In the genomic region with DNA sequence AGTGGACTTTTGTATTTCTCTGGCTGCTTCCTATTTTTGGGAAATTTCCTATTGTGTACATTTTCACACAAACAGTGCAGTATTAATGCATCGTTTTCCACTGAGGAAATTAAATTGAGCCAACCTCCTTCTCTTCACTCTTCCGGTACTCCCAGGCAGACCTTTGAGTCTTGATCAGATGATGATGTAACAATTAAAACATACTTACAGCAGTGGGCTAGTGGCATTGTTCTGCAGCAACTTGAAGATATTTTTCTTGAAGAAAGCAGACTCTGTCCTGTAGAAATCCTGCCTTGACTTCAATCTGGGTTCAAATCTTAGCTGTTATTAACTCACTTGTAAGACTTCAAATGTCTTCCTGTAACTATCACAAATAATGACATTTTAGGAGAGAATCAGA, we compare ENCODE assay signal across 29 cellular contexts. TPM values are rescaled to one million over a fixed set of nuclear protein-coding genes. Genes with fewer than 3 reads are reported as not detected.
"Had no signal": no experiment of that assay in that cellular context is flagged by ENCODE, and none has a peak within 500 bp of the region (broad histone marks: within the 10 kb centered on the region; RNA-seq: fewer than 3 reads in every experiment).

No MANE protein-coding gene starts in this region.

- H3K27me3 ChIP-seq: body of pancreas, esophagus squamous epithelium, heart right ventricle, left lung, ovary, sigmoid colon, uterus had no signal

- DNase-seq: activated CD4-positive, alpha-beta T cell treated with anti-CD3 and anti-CD28 coated beads for 36 hours; activated CD4-positive, CD25-positive, alpha-beta regulatory T cell; activated CD8-positive, alpha-beta memory T cell treated with anti-CD3 and anti-CD28 coated beads, Interleukin-2, amount 10 ng/mL, durations not matched to agents 7 days and 5 days; activated CD8-positive, alpha-beta T cell treated with anti-CD3 and anti-CD28 coated beads, Interleukin-2, amount 10 ng/mL, durations not matched to agents 7 days and 5 days; activated naive CD4-positive, alpha-beta T cell; activated T-cell treated with anti-CD3 and anti-CD28 coated beads, Interleukin-2, amount 50 U/mL, for 48 hours; anterior cingulate cortex; caudate nucleus; esophagus squamous epithelium; foreskin melanocyte; heart right ventricle; left lung; mesenchymal stem cell; mucosa of descending colon; psoas muscle; sigmoid colon; small intestine; stimulated activated CD4-positive, alpha-beta T cell treated with anti-CD3 and anti-CD28 coated beads, Interleukin-4, amount 100 ng/mL, for 24 hours; stimulated activated naive CD8-positive, alpha-beta T cell treated with anti-CD3 and anti-CD28 coated beads, Interleukin-15, amount 100 ng/mL, for 72 hours; substantia nigra; uterus had no signal

- H3K27me3 Mint-ChIP-seq: activated CD4-positive, alpha-beta T cell treated with anti-CD3 and anti-CD28 coated beads for 36 hours; activated CD8-positive, alpha-beta memory T cell treated with anti-CD3 and anti-CD28 coated beads, Interleukin-2, amount 10 ng/mL, durations not matched to agents 7 days and 5 days; activated naive CD8-positive, alpha-beta T cell; stimulated activated naive CD8-positive, alpha-beta T cell treated with anti-CD3 and anti-CD28 coated beads, Interleukin-15, amount 100 ng/mL, for 72 hours; type B pancreatic cell had no signal

- H3K4me1 ChIP-seq: esophagus squamous epithelium, left lung, psoas muscle, uterus had no signal

- H3K9me3 Mint-ChIP-seq: stimulated activated effector memory CD8-positive, alpha-beta T cell treated with anti-CD3 and anti-CD28 coated beads, Interleukin-12 subunit alpha, Interleukin-12 subunit beta, amount 100 ng/mL, for 72 hours; stimulated activated naive CD8-positive, alpha-beta T cell treated with anti-CD3 and anti-CD28 coated beads, Interleukin-15, amount 100 ng/mL, for 72 hours; T-helper 2 cell treated with Interferon-gamma antibody and Interleukin-4, amounts not matched to agents 5 μg/mL and 100 μg/mL, for 36 hours; type B pancreatic cell had no signal

- H3K27ac ChIP-seq: body of pancreas, epithelial cell of prostate, esophagus squamous epithelium, heart right ventricle, left lung, lower lobe of right lung, ovary, psoas muscle, sigmoid colon, uterus had no signal

- H3K36me3 ChIP-seq: ovary, uterus had no signal

- H3K9me3 ChIP-seq: body of pancreas, esophagus squamous epithelium, heart right ventricle, left lung, lower lobe of right lung, mucosa of descending colon, ovary, psoas muscle, sigmoid colon, uterus had no signal

- H3K4me3 Mint-ChIP-seq: activated CD4-positive, alpha-beta T cell treated with anti-CD3 and anti-CD28 coated beads for 36 hours; activated CD8-positive, alpha-beta memory T cell treated with anti-CD3 and anti-CD28 coated beads, Interleukin-2, amount 10 ng/mL, durations not matched to agents 7 days and 5 days; activated CD8-positive, alpha-beta T cell treated with anti-CD3 and anti-CD28 coated beads, Interleukin-2, amount 10 ng/mL, durations not matched to agents 7 days and 5 days; activated naive CD8-positive, alpha-beta T cell; stimulated activated effector memory CD8-positive, alpha-beta T cell treated with anti-CD3 and anti-CD28 coated beads, Interleukin-12 subunit alpha, Interleukin-12 subunit beta, amount 100 ng/mL, for 72 hours; stimulated activated naive CD8-positive, alpha-beta T cell treated with anti-CD3 and anti-CD28 coated beads, Interleukin-15, amount 100 ng/mL, for 72 hours; T-helper 2 cell treated with Interferon-gamma antibody and Interleukin-4, amounts not matched to agents 5 μg/mL and 100 μg/mL, for 36 hours; type B pancreatic cell had no signal

- H3K27ac Mint-ChIP-seq: activated CD4-positive, alpha-beta T cell treated with anti-CD3 and anti-CD28 coated beads for 36 hours; activated CD8-positive, alpha-beta memory T cell treated with anti-CD3 and anti-CD28 coated beads, Interleukin-2, amount 10 ng/mL, durations not matched to agents 7 days and 5 days; activated CD8-positive, alpha-beta T cell treated with anti-CD3 and anti-CD28 coated beads, Interleukin-2, amount 10 ng/mL, durations not matched to agents 7 days and 5 days; activated naive CD8-positive, alpha-beta T cell; stimulated activated effector memory CD8-positive, alpha-beta T cell treated with anti-CD3 and anti-CD28 coated beads, Interleukin-12 subunit alpha, Interleukin-12 subunit beta, amount 100 ng/mL, for 72 hours; type B pancreatic cell had no signal

- H3K4me1 Mint-ChIP-seq: activated CD4-positive, alpha-beta T cell treated with anti-CD3 and anti-CD28 coated beads for 36 hours; activated CD8-positive, alpha-beta memory T cell treated with anti-CD3 and anti-CD28 coated beads, Interleukin-2, amount 10 ng/mL, durations not matched to agents 7 days and 5 days; stimulated activated effector memory CD8-positive, alpha-beta T cell treated with anti-CD3 and anti-CD28 coated beads, Interleukin-12 subunit alpha, Interleukin-12 subunit beta, amount 100 ng/mL, for 72 hours; stimulated activated naive CD8-positive, alpha-beta T cell treated with anti-CD3 and anti-CD28 coated beads, Interleukin-15, amount 100 ng/mL, for 72 hours had no signal

- H3K4me3 ChIP-seq: body of pancreas, esophagus squamous epithelium, heart right ventricle, left lung, lower lobe of right lung, mucosa of descending colon, ovary, psoas muscle, sigmoid colon, uterus had no signal

- ATAC-seq: activated CD4-positive, alpha-beta T cell treated with anti-CD3 and anti-CD28 coated beads for 36 hours; activated CD8-positive, alpha-beta memory T cell treated with anti-CD3 and anti-CD28 coated beads, Interleukin-2, amount 10 ng/mL, durations not matched to agents 7 days and 5 days; activated CD8-positive, alpha-beta T cell treated with anti-CD3 and anti-CD28 coated beads, Interleukin-2, amount 10 ng/mL, durations not matched to agents 7 days and 5 days; body of pancreas; heart right ventricle; left lung; lower lobe of right lung; mucosa of descending colon; psoas muscle; stimulated activated effector memory CD8-positive, alpha-beta T cell treated with anti-CD3 and anti-CD28 coated beads, Interleukin-12 subunit alpha, Interleukin-12 subunit beta, amount 100 ng/mL, for 72 hours; stimulated activated naive CD8-positive, alpha-beta T cell treated with anti-CD3 and anti-CD28 coated beads, Interleukin-15, amount 100 ng/mL, for 72 hours had no signal

RNA-seq across cellular contexts. Expression of a gene that starts 19.0 kb away (rescaled TPM):
- total RNA-seq: activated CD8-positive, alpha-beta T cell treated with anti-CD3 and anti-CD28 coated beads, Interleukin-2, amount 10 ng/mL, durations not matched to agents 7 days and 5 days had no signal
